In genomic region chr19:46351241-46352041, GRCh38 we compare ENCODE assay signal across 9 cellular contexts. TPM values are rescaled to one million over a fixed set of nuclear protein-coding genes. Genes with fewer than 3 reads are reported as not detected.
DNase-seq lines count a peak whose midpoint lies in the region; ATAC-seq and TF ChIP-seq lines count a peak whose summit lies in the region.
"Had no signal": no experiment of that assay in that cellular context is flagged by ENCODE, and none has a peak within 500 bp of the region (broad histone marks: within the 10 kb centered on the region; RNA-seq: fewer than 3 reads in every experiment).

No MANE protein-coding gene starts in this region.

- H3K27ac Mint-ChIP-seq in Calu3 (ENCODE audit: unreplicated experiment), result peak overlapping the region; percentile 20
- peak overlapping the region; percentile 98 for H3K27ac Mint-ChIP-seq in activated naive CD8-positive, alpha-beta T cell treated with anti-CD3 and anti-CD28 coated beads, Interleukin-2, amount 50 U/mL, for 24 hours

- WGBS in tibial nerve, 2 donors, result 25 to 32% methylated on average over 18 of the region's 18 CpGs

- peaks cover 76% of the 10 kb centered on the region for H3K4me1 Mint-ChIP-seq in Calu3 (ENCODE audit: low read depth, unreplicated experiment)
- peaks cover 79% of the 10 kb centered on the region for H3K4me1 Mint-ChIP-seq in activated naive CD8-positive, alpha-beta T cell treated with anti-CD3 and anti-CD28 coated beads, Interleukin-2, amount 50 U/mL, for 24 hours

- H3K4me3 ChIP-seq in tibial nerve, result no peak overlapping the region

- TF ChIP-seq EP300 in tibial nerve (IDR thresholded peaks at IDR 0.05), result no peak

- H3K36me3 ChIP-seq in tibial nerve, result peaks cover 5 to 38% (median 27%) of the 10 kb centered on the region in 3 donors

- TF ChIP-seq CTCF in Calu3 (IDR thresholded peaks at IDR 0.05; ENCODE audit: unreplicated experiment), result no peak
- TF ChIP-seq CTCF in tibial nerve (IDR thresholded peaks at IDR 0.05), result no peak

- CTCF ChIA-PET in Calu3 (lab: Charles Lee), result interaction anchor here (0.5 to 1.4 kb wide), 2 partner anchors 18 to 274 kb away, joined by 3 to 4 read pairs; no protein-coding TSS in a partner anchor

- BruUV-seq in Calu3 (replicated peaks; lab: Mats Ljungman, UMichigan), result no TSS peak

- H3K4me3 Mint-ChIP-seq in Calu3 (ENCODE audit: low read depth, unreplicated experiment), result peak overlapping the region; percentile 5
- H3K4me3 Mint-ChIP-seq in activated naive CD8-positive, alpha-beta T cell treated with anti-CD3 and anti-CD28 coated beads, Interleukin-2, amount 50 U/mL, for 24 hours, result peak overlapping the region; percentile 95

- peak overlapping the region; percentile 1 to 83 (median 54) for H3K27ac ChIP-seq in tibial nerve

- H3K27me3 Mint-ChIP-seq in Calu3 (ENCODE audit: unreplicated experiment), result no peaks in the 10 kb centered on the region
- no peaks in the 10 kb centered on the region for H3K27me3 Mint-ChIP-seq in activated naive CD8-positive, alpha-beta T cell treated with anti-CD3 and anti-CD28 coated beads, Interleukin-2, amount 50 U/mL, for 24 hours

- H3K4me1 ChIP-seq in tibial nerve, result peaks cover 0 to 59% (median 44%) of the 10 kb centered on the region in 4 donors

- no peaks in the 10 kb centered on the region for H3K9me3 Mint-ChIP-seq in Calu3 (ENCODE audit: low read depth, unreplicated experiment)
- no peaks in the 10 kb centered on the region for H3K9me3 Mint-ChIP-seq in activated naive CD8-positive, alpha-beta T cell treated with anti-CD3 and anti-CD28 coated beads, Interleukin-2, amount 50 U/mL, for 24 hours

- ATAC-seq in activated naive CD8-positive, alpha-beta T cell treated with anti-CD3 and anti-CD28 coated beads, Interleukin-2, amount 50 U/mL, for 24 hours, result peak; percentile 29
- no peak for ATAC-seq in GM18505 (IDR thresholded peaks at IDR 0.05; ENCODE audit: unreplicated experiment)
- ATAC-seq in GM21515 (IDR thresholded peaks at IDR 0.05; ENCODE audit: unreplicated experiment), result no peak

- no peaks in the 10 kb centered on the region for H3K27me3 ChIP-seq in tibial nerve

- TF ChIP-seq POLR2A in tibial nerve (IDR thresholded peaks at IDR 0.05) (no peak), GM18505 (IDR thresholded peaks at IDR 0.05; ENCODE audit: borderline replicate concordance, extremely low read depth, insufficient read depth, insufficient read length) (no peak)

- peaks cover 59% of the 10 kb centered on the region for H3K36me3 Mint-ChIP-seq in Calu3 (ENCODE audit: insufficient read depth, unreplicated experiment)
- peaks cover 40% of the 10 kb centered on the region for H3K36me3 Mint-ChIP-seq in activated naive CD8-positive, alpha-beta T cell treated with anti-CD3 and anti-CD28 coated beads, Interleukin-2, amount 50 U/mL, for 24 hours (ENCODE audit: low read depth)

- DNase-seq in Calu3, result peak; percentile 70
- DNase-seq in KG1 (lab: John Stamatoyannopoulos, UW), result peak; percentile 29
- DNase-seq in activated naive CD8-positive, alpha-beta T cell treated with anti-CD3 and anti-CD28 coated beads, Interleukin-2, amount 50 U/mL, for 24 hours, result peak; percentile 31
- peak; percentile 67 for DNase-seq in iris pigment epithelial cell (ENCODE audit: low read depth)
- DNase-seq in tibial nerve (ENCODE audit: low spot score in 2 of 2), result no peak
- DNase-seq in DMS153 (lab: John Stamatoyannopoulos, UW), result no peak

- H3K9me3 ChIP-seq in tibial nerve, result no peaks in the 10 kb centered on the region

- intact Hi-C loops in Calu3 (cut with micrococcal nuclease; ENCODE audit: unreplicated experiment), result no loop called here

RNA-seq across cellular contexts. Expression of gene PPP5C, which starts 4.6 kb away (rescaled TPM):
- 124 and 128 TPM in 2 replicates for total RNA-seq in Calu3 (2022)
- 100 to 1,000 TPM in 1 of 4 donors, 10 to 100 TPM in 3; 70.5 to 132 (median 88.8) TPM for total RNA-seq in tibial nerve

RNA-seq across cellular contexts. Expression of gene HIF3A, which starts 54.6 kb away (rescaled TPM):
- total RNA-seq in Calu3 (2022) (0.68 and 1.7 TPM in 2 replicates), tibial nerve (100 to 1,000 TPM; 166 to 235 (median 209) TPM)
- total RNA-seq: mononuclear cell had no signal

Comparison
In these comparisons a context has a peak if more than half of its experiments do, and no peak if none do; other contexts are left out.
1. DNase-seq: peak in Calu3 (single experiment), KG1 (single experiment), activated naive CD8-positive, alpha-beta T cell treated with anti-CD3 and anti-CD28 coated beads, Interleukin-2, amount 50 U/mL, for 24 hours (single experiment) and iris pigment epithelial cell (single experiment); none in tibial nerve (0 of 2) and DMS153 (single experiment).
2. RNA of gene HIF3A, which starts 54.6 kb away (total RNA-seq): 166 to 235 TPM in tibial nerve; 0.68 to 1.7 TPM in Calu3; every median in the first group is over 10 times any median in the second.